ENCODE assay signal across 30 cellular contexts in genomic region chr3:157608006-157608405, GRCh38.
"Had no signal": no experiment of that assay in that cellular context is flagged by ENCODE, and none has a peak within 500 bp of the region (broad histone marks: within the 10 kb centered on the region; RNA-seq: fewer than 3 reads in every experiment).

No MANE protein-coding gene starts in this region.

- H3K4me3 ChIP-seq: esophagus squamous epithelium, pancreas, prostate gland, sigmoid colon, tibial artery had no signal

- DNase-seq: activated CD4-positive, alpha-beta memory T cell treated with anti-CD3 and anti-CD28 coated beads for 36 hours; activated CD4-positive, alpha-beta T cell treated with anti-CD3 and anti-CD28 coated beads, Interleukin-2, amount 10 ng/mL, durations not matched to agents 24 days and 14 days; activated CD4-positive, CD25-positive, alpha-beta regulatory T cell treated with anti-CD3 and anti-CD28 coated beads, Interleukin-2, amount 50 U/mL, for 72 hours; activated CD8-positive, alpha-beta memory T cell treated with anti-CD3 and anti-CD28 coated beads, Interleukin-2, amount 50 U/mL, for 48 hours; activated gamma-delta T cell; activated naive CD4-positive, alpha-beta T cell treated with anti-CD3 and anti-CD28 coated beads, Interleukin-2, amount 10 ng/mL, durations not matched to agents 7 days and 5 days; activated naive CD8-positive, alpha-beta T cell treated with anti-CD3 and anti-CD28 coated beads, Interleukin-2, amount 10 ng/mL, durations not matched to agents 7 days and 5 days; activated T-cell treated with anti-CD3 and anti-CD28 coated beads, Interleukin-2, amount 50 U/mL, for 24 hours; amniotic stem cell; caudate nucleus; cortex of kidney; endodermal cell; esophagus squamous epithelium; glutamatergic neuron; left ventricle myocardium superior; naive B cell; nephron progenitor cell; pancreas; retina; sigmoid colon; small intestine; stimulated activated CD4-positive, alpha-beta T cell treated with anti-CD3 and anti-CD28 coated beads, Interleukin-4, amount 100 ng/mL, for 4 hours; stimulated activated CD8-positive, alpha-beta memory T cell treated with anti-CD3 and anti-CD28 coated beads, Interleukin-4, amount 100 ng/mL, for 48 hours; stimulated activated naive CD8-positive, alpha-beta T cell treated with anti-CD3 and anti-CD28 coated beads, Interleukin-15, amount 100 ng/mL, for 72 hours; tibial artery had no signal

- H3K9me3 Mint-ChIP-seq: activated CD4-positive, alpha-beta memory T cell treated with anti-CD3 and anti-CD28 coated beads for 36 hours; activated CD4-positive, alpha-beta T cell treated with anti-CD3 and anti-CD28 coated beads, Interleukin-2, amount 10 ng/mL, durations not matched to agents 24 days and 14 days; activated naive CD4-positive, alpha-beta T cell treated with anti-CD3 and anti-CD28 coated beads, Interleukin-2, amount 10 ng/mL, durations not matched to agents 7 days and 5 days; activated naive CD8-positive, alpha-beta T cell treated with anti-CD3 and anti-CD28 coated beads, Interleukin-2, amount 10 ng/mL, durations not matched to agents 7 days and 5 days; activated T-cell treated with anti-CD3 and anti-CD28 coated beads, Interleukin-2, amount 50 U/mL, for 24 hours; endodermal cell; mesothelial cell of epicardium; naive B cell; nephron progenitor cell; stimulated activated memory B cell treated with anti-CD40 and anti-IgM and Interleukin-4, amounts not matched to agents 10 μg/mL and 1 μg/mL and 100 μg/mL, for 72 hours; stimulated activated naive CD8-positive, alpha-beta T cell treated with anti-CD3 and anti-CD28 coated beads, Interleukin-15, amount 100 ng/mL, for 72 hours had no signal

- H3K27ac Mint-ChIP-seq: activated CD4-positive, alpha-beta memory T cell treated with anti-CD3 and anti-CD28 coated beads for 36 hours; activated CD4-positive, alpha-beta T cell treated with anti-CD3 and anti-CD28 coated beads, Interleukin-2, amount 10 ng/mL, durations not matched to agents 24 days and 14 days; activated naive CD4-positive, alpha-beta T cell treated with anti-CD3 and anti-CD28 coated beads, Interleukin-2, amount 10 ng/mL, durations not matched to agents 7 days and 5 days; activated naive CD8-positive, alpha-beta T cell treated with anti-CD3 and anti-CD28 coated beads, Interleukin-2, amount 10 ng/mL, durations not matched to agents 7 days and 5 days; activated T-cell treated with anti-CD3 and anti-CD28 coated beads, Interleukin-2, amount 50 U/mL, for 24 hours; endodermal cell; mesothelial cell of epicardium; naive B cell; nephron progenitor cell; stimulated activated memory B cell treated with anti-CD40 and anti-IgM and Interleukin-4, amounts not matched to agents 10 μg/mL and 1 μg/mL and 100 μg/mL, for 72 hours; stimulated activated naive CD8-positive, alpha-beta T cell treated with anti-CD3 and anti-CD28 coated beads, Interleukin-15, amount 100 ng/mL, for 72 hours had no signal

- H3K4me3 Mint-ChIP-seq: activated CD4-positive, alpha-beta memory T cell treated with anti-CD3 and anti-CD28 coated beads for 36 hours; activated CD4-positive, alpha-beta T cell treated with anti-CD3 and anti-CD28 coated beads, Interleukin-2, amount 10 ng/mL, durations not matched to agents 24 days and 14 days; activated naive CD4-positive, alpha-beta T cell treated with anti-CD3 and anti-CD28 coated beads, Interleukin-2, amount 10 ng/mL, durations not matched to agents 7 days and 5 days; activated naive CD8-positive, alpha-beta T cell treated with anti-CD3 and anti-CD28 coated beads, Interleukin-2, amount 10 ng/mL, durations not matched to agents 7 days and 5 days; activated T-cell treated with anti-CD3 and anti-CD28 coated beads, Interleukin-2, amount 50 U/mL, for 24 hours; endodermal cell; mesothelial cell of epicardium; naive B cell; nephron progenitor cell; stimulated activated memory B cell treated with anti-CD40 and anti-IgM and Interleukin-4, amounts not matched to agents 10 μg/mL and 1 μg/mL and 100 μg/mL, for 72 hours; stimulated activated naive CD8-positive, alpha-beta T cell treated with anti-CD3 and anti-CD28 coated beads, Interleukin-15, amount 100 ng/mL, for 72 hours had no signal

- H3K27ac ChIP-seq: esophagus squamous epithelium, pancreas, prostate gland, sigmoid colon, tibial artery had no signal

- H3K36me3 Mint-ChIP-seq: activated CD4-positive, alpha-beta memory T cell treated with anti-CD3 and anti-CD28 coated beads for 36 hours; activated naive CD4-positive, alpha-beta T cell treated with anti-CD3 and anti-CD28 coated beads, Interleukin-2, amount 10 ng/mL, durations not matched to agents 7 days and 5 days; mesothelial cell of epicardium; naive B cell; stimulated activated memory B cell treated with anti-CD40 and anti-IgM and Interleukin-4, amounts not matched to agents 10 μg/mL and 1 μg/mL and 100 μg/mL, for 72 hours had no signal

- H3K9me3 ChIP-seq: esophagus squamous epithelium, pancreas, prostate gland, sigmoid colon, tibial artery had no signal

- FAIRE-seq: frontal cortex, islet of Langerhans, pancreas, small intestine had no signal

- H3K36me3 ChIP-seq: esophagus squamous epithelium, pancreas, prostate gland, sigmoid colon, tibial artery had no signal

- H3K27me3 ChIP-seq: esophagus squamous epithelium, pancreas, sigmoid colon, tibial artery had no signal

- H3K4me1 ChIP-seq: esophagus squamous epithelium, pancreas, prostate gland, sigmoid colon had no signal
